In the genomic region with DNA sequence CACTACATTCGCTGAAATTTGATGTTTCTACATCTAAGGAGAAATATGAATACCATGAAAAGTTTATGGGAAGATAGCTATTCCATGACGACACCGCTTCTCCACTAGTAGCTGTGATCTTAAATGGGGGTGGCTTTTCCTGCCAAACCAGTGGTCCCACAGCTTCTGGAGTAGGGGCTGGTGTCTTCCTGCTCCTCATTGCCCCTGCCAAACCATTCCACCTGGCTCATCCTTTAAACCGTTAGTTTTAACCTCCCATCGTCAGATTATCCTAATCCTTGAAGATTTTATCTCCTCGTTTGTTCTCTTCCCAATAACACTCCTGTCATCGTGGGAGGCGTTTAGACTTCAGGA, we compare ENCODE assay signal across 2 cellular contexts.
TF ChIP-seq lines count a peak whose summit lies in the region.

No MANE protein-coding gene starts in this region.

TF ChIP-seq in GM12878, 131 proteins besides CTCF, POLR2A, EP300 and RAD21:
- TF ChIP-seq GATAD2B (conservative IDR thresholded peaks at IDR 0.05; ENCODE audit: low read depth): no peak
- TF ChIP-seq NKRF (conservative IDR thresholded peaks at IDR 0.05): no peak
- TF ChIP-seq TAF1 (IDR thresholded peaks at IDR 0.05; ENCODE audit: borderline replicate concordance, low read depth, low read length): no peak
- no peak for TF ChIP-seq KDM1A (IDR thresholded peaks at IDR 0.05; ENCODE audit: borderline replicate concordance)
- no peak for TF ChIP-seq ZBED1 (IDR thresholded peaks at IDR 0.05; ENCODE audit: borderline replicate concordance)
- TF ChIP-seq YY1 (IDR thresholded peaks at IDR 0.05; ENCODE audit: low read depth, low read length): no peak
- TF ChIP-seq MYC (IDR thresholded peaks at IDR 0.05; ENCODE audit: insufficient read depth, insufficient read length, insufficient replicate concordance, low read length, severe bottlenecking): no peak
- no peak for TF ChIP-seq SMARCA5 (IDR thresholded peaks at IDR 0.05)
- TF ChIP-seq, protein P1, sequence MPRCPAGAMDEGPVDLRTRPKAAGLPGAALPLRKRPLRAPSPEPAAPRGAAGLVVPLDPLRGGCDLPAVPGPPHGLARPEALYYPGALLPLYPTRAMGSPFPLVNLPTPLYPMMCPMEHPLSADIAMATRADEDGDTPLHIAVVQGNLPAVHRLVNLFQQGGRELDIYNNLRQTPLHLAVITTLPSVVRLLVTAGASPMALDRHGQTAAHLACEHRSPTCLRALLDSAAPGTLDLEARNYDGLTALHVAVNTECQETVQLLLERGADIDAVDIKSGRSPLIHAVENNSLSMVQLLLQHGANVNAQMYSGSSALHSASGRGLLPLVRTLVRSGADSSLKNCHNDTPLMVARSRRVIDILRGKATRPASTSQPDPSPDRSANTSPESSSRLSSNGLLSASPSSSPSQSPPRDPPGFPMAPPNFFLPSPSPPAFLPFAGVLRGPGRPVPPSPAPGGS (IDR thresholded peaks at IDR 0.05; ENCODE audit: borderline replicate concordance, insufficient read depth, low read depth, low read length, poor library complexity, severe bottlenecking): no peak
- no peak for TF ChIP-seq RUNX3 (IDR thresholded peaks at IDR 0.05; ENCODE audit: low read length)
- TF ChIP-seq SRF (IDR thresholded peaks at IDR 0.05; ENCODE audit: low read depth in 2 of 2, low read length in 2 of 2): no peak
- no peak for TF ChIP-seq NR2C2 (IDR thresholded peaks at IDR 0.05; ENCODE audit: borderline replicate concordance, control insufficient read depth, insufficient read length, low read depth)
- no peak for TF ChIP-seq E4F1 (IDR thresholded peaks at IDR 0.05; ENCODE audit: borderline replicate concordance, partially characterized antibody)
- TF ChIP-seq, protein P2, sequence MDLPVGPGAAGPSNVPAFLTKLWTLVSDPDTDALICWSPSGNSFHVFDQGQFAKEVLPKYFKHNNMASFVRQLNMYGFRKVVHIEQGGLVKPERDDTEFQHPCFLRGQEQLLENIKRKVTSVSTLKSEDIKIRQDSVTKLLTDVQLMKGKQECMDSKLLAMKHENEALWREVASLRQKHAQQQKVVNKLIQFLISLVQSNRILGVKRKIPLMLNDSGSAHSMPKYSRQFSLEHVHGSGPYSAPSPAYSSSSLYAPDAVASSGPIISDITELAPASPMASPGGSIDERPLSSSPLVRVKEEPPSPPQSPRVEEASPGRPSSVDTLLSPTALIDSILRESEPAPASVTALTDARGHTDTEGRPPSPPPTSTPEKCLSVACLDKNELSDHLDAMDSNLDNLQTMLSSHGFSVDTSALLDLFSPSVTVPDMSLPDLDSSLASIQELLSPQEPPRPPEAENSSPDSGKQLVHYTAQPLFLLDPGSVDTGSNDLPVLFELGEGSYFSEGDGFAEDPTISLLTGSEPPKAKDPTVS (IDR thresholded peaks at IDR 0.05; ENCODE audit: low read depth, low read length): no peak
- TF ChIP-seq, protein P3, sequence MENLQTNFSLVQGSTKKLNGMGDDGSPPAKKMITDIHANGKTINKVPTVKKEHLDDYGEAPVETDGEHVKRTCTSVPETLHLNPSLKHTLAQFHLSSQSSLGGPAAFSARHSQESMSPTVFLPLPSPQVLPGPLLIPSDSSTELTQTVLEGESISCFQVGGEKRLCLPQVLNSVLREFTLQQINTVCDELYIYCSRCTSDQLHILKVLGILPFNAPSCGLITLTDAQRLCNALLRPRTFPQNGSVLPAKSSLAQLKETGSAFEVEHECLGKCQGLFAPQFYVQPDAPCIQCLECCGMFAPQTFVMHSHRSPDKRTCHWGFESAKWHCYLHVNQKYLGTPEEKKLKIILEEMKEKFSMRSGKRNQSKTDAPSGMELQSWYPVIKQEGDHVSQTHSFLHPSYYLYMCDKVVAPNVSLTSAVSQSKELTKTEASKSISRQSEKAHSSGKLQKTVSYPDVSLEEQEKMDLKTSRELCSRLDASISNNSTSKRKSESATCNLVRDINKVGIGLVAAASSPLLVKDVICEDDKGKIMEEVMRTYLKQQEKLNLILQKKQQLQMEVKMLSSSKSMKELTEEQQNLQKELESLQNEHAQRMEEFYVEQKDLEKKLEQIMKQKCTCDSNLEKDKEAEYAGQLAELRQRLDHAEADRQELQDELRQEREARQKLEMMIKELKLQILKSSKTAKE (IDR thresholded peaks at IDR 0.05; ENCODE audit: low read depth, poor library complexity, severe bottlenecking): no peak
- TF ChIP-seq BMI1 (IDR thresholded peaks at IDR 0.05; ENCODE audit: borderline replicate concordance): no peak

TF ChIP-seq in HEK293T, 16 proteins besides CTCF, POLR2A, EP300 and RAD21:
- TF ChIP-seq ARNT (IDR thresholded peaks at IDR 0.05) (no peak), SUZ12 (IDR thresholded peaks at IDR 0.05) (no peak), SP1 (IDR thresholded peaks at IDR 0.05) (no peak), PKNOX1 (IDR thresholded peaks at IDR 0.05) (no peak)
